ENCODE assay signal across 8 cellular contexts in the genomic region with DNA sequence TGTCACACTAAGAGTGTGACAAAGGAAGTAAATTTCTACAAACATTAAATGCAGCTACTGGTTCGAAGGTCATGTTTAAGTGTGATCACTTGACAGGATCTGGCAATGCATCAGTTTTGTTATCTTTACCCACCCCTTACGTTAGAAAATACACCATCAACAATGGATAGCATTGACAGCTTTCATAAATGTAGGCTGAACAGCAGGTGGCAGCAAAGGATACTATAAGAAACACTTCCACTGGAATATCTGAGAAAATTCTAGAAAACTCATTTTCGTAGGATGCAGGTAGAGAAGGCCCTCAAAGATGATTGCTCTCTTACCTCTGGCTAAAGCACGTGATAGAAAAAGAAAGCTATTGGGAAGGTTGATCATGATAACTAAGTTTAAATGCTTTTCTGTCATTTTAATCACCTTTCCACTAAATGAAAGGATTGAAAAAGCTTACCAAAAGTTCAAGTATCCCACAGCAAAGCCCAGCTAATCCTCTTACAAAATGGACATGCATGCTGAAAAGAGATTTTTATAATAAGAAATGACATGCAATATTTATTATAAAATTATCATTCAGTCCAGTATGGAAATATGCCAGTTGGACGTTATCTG.
DNase-seq lines count a peak whose midpoint lies in the region; ATAC-seq and TF ChIP-seq lines count a peak whose summit lies in the region.

No MANE protein-coding gene starts in this region.

- no peak for TF ChIP-seq POLR2A in GM18505 (IDR thresholded peaks at IDR 0.05; ENCODE audit: borderline replicate concordance, extremely low read depth, insufficient read depth, insufficient read length)

- peak; percentile 58 for ATAC-seq in GM18520 (IDR thresholded peaks at IDR 0.05; ENCODE audit: unreplicated experiment)
- ATAC-seq in GM21526 (IDR thresholded peaks at IDR 0.05; ENCODE audit: low FRiP score, unreplicated experiment): no peak
- no peak for ATAC-seq in GM18505 (IDR thresholded peaks at IDR 0.05; ENCODE audit: unreplicated experiment)
- no peak for ATAC-seq in GM21381 (IDR thresholded peaks at IDR 0.05; ENCODE audit: unreplicated experiment)

- peak; percentile 32 for DNase-seq in CD1c-positive myeloid dendritic cell (ENCODE audit: extremely low spot score)
- peak; percentile 29 for DNase-seq in NCI-H1694 (lab: John Stamatoyannopoulos, UW)
- peak; percentile 27 for DNase-seq in amniotic stem cell (lab: John Stamatoyannopoulos, UW)
- peak; percentile 41 for DNase-seq in kidney tubule cell (ENCODE audit: low spot score)
